In genomic region chr11:109036011-109036410, GRCh38 we compare ENCODE assay signal across 16 cellular contexts.
DNase-seq lines count a peak whose midpoint lies in the region; ATAC-seq and TF ChIP-seq lines count a peak whose summit lies in the region.
"Had no signal": no experiment of that assay in that cellular context is flagged by ENCODE, and none has a peak within 500 bp of the region (broad histone marks: within the 10 kb centered on the region; RNA-seq: fewer than 3 reads in every experiment).

No MANE protein-coding gene starts in this region.

- H3K9me3 ChIP-seq in SK-N-SH (no peaks in the 10 kb centered on the region), mesenchymal stem cell (ENCODE audit: control insufficient read depth, low read length) (no peaks in the 10 kb centered on the region)
- H3K9me3 ChIP-seq: Caco-2 had no signal

- no peak overlapping the region for H4K8ac ChIP-seq in mesenchymal stem cell (ENCODE audit: low read length)

- H3K27me3 Mint-ChIP-seq in WTC11 (ENCODE audit: low read depth), result no peaks in the 10 kb centered on the region

- no peak overlapping the region for H3K4me3 ChIP-seq in SK-N-SH (ENCODE audit: low read depth in 2 of 2, low read length in 1 of 2)
- no peak overlapping the region for H3K4me3 ChIP-seq in fibroblast of the aortic adventitia (ENCODE audit: low read depth, low read length)
- no peak overlapping the region for H3K4me3 ChIP-seq in mesenchymal stem cell (ENCODE audit: insufficient read depth in 1 of 2, low read depth in 1 of 2, low read length in 2 of 2)
- no peak overlapping the region for H3K4me3 ChIP-seq in H7 (ENCODE audit: insufficient read depth, low read depth, low read length)

- H3K79me1 ChIP-seq in mesenchymal stem cell (replicated peaks; ENCODE audit: low read length, poor library complexity, severe bottlenecking), result no peaks in the 10 kb centered on the region

- H3K9me3 Mint-ChIP-seq in WTC11, result peaks cover 15% of the 10 kb centered on the region

- TF ChIP-seq RAD21 in SK-N-SH (IDR thresholded peaks at IDR 0.05; ENCODE audit: low read length), result no peak

- no peak for TF ChIP-seq EP300 in SK-N-SH (IDR thresholded peaks at IDR 0.05; ENCODE audit: borderline replicate concordance in 1 of 2, low read depth in 1 of 2, low read length in 1 of 2)

- no peaks in the 10 kb centered on the region for H4K20me1 ChIP-seq in SK-N-SH (ENCODE audit: insufficient read depth)

- 83% methylated on average over 2 of the region's 2 CpGs for WGBS in SK-N-SH (ENCODE audit: low lambda C conversion rate)
- whole genome bisulfite sequencing in mesenchymal stem cell, result no CpG with 5 or more reads among the region's 2 CpGs

- H3K4me2 ChIP-seq in SK-N-SH, result no peak overlapping the region
- no peak overlapping the region for H3K4me2 ChIP-seq in mesenchymal stem cell (ENCODE audit: low read length, poor library complexity, severe bottlenecking)

- H3K36me3 Mint-ChIP-seq in WTC11, result no peaks in the 10 kb centered on the region
- H3K36me3 Mint-ChIP-seq: CD14-positive monocyte; CD8-positive, alpha-beta memory T cell had no signal

- H2BK5ac ChIP-seq in mesenchymal stem cell (ENCODE audit: low read depth, low read length, poor library complexity, severe bottlenecking), result no peak overlapping the region

- H3K27me3 ChIP-seq in SK-N-SH (ENCODE audit: insufficient read depth), result no peaks in the 10 kb centered on the region
- H3K27me3 ChIP-seq in mesenchymal stem cell (ENCODE audit: control insufficient read depth in 1 of 2, insufficient read depth in 1 of 2, low read length in 2 of 2), result no peaks in the 10 kb centered on the region
- H3K27me3 ChIP-seq in H7 (ENCODE audit: control insufficient read depth, insufficient read depth, low read length), result no peaks in the 10 kb centered on the region

- H2BK12ac ChIP-seq in mesenchymal stem cell (ENCODE audit: low read length in 2 of 2), result no peak overlapping the region

- no peak overlapping the region for H2BK15ac ChIP-seq in mesenchymal stem cell (ENCODE audit: low read depth, poor library complexity, severe bottlenecking)

- H4K91ac ChIP-seq in mesenchymal stem cell (ENCODE audit: low read length), result no peak overlapping the region

- no peaks in the 10 kb centered on the region for H3K79me2 ChIP-seq in SK-N-SH (ENCODE audit: insufficient read depth)

- peaks cover 20% of the 10 kb centered on the region for H3K4me1 Mint-ChIP-seq in WTC11
- H3K4me1 Mint-ChIP-seq: CD14-positive monocyte; CD8-positive, alpha-beta memory T cell had no signal

- no peak overlapping the region for H2BK120ac ChIP-seq in mesenchymal stem cell (ENCODE audit: low read depth, low read length)

- TF ChIP-seq CTCF in SK-N-SH (IDR thresholded peaks at IDR 0.05) (no peak), WTC11 (IDR thresholded peaks at IDR 0.05) (no peak), fibroblast of the aortic adventitia (IDR thresholded peaks at IDR 0.05; ENCODE audit: insufficient read depth, low read length) (no peak)

- ATAC-seq in SK-N-SH treated with all-trans-retinoic acid at 6 μM for 48 hours, result no peak
- ATAC-seq in WTC11, result 0 out of 2 replicates have a peak, but pooled peaks have one; percentile 15
- no peak for ATAC-seq in GM19452 (IDR thresholded peaks at IDR 0.05; ENCODE audit: unreplicated experiment)
- ATAC-seq: HCT116 had no signal

- H3K23ac ChIP-seq in mesenchymal stem cell (ENCODE audit: low read length in 2 of 2), result no peak overlapping the region

- CTCF ChIA-PET in SK-N-SH (lab: Yijun Ruan, JAX), result no interaction called here
- CTCF ChIA-PET in WTC11 (lab: Charles Lee), result no interaction called here

- H3K4me3 Mint-ChIP-seq in WTC11, result no peak overlapping the region
- H3K4me3 Mint-ChIP-seq: CD14-positive monocyte; CD8-positive, alpha-beta memory T cell had no signal

- no peak overlapping the region for H3K14ac ChIP-seq in mesenchymal stem cell (ENCODE audit: low read length in 2 of 2)

- DNase-seq in SK-N-SH (no peak), WTC11 (ENCODE audit: low spot score) (no peak), fibroblast of the aortic adventitia (ENCODE audit: low read depth) (peak; percentile 36), mesenchymal stem cell (no peak), H7 (no peak), ecto neural progenitor cell (ENCODE audit: low spot score) (no peak)
- DNase-seq: Caco-2; CD8-positive, alpha-beta memory T cell; DND-41; GOT3; IMR-90 had no signal

- no peak overlapping the region for H3K4ac ChIP-seq in mesenchymal stem cell (ENCODE audit: low read depth in 1 of 2, low read length in 2 of 2)

- POLR2A ChIA-PET in SK-N-SH (lab: Yijun Ruan, JAX) (no interaction called here), WTC11 (lab: Charles Lee) (no interaction called here)

- peak overlapping the region; percentile 63; the same call in 1 of the 2 replicates for H2AFZ ChIP-seq in SK-N-SH (ENCODE audit: low read depth)
- no peak overlapping the region for H2AFZ ChIP-seq in mesenchymal stem cell (ENCODE audit: low read depth, low read length)

- peaks cover 59% of the 10 kb centered on the region for H3F3A ChIP-seq in SK-N-SH (replicated peaks; ENCODE audit: insufficient read depth)

- H3K9me2 ChIP-seq in SK-N-SH, result no peaks in the 10 kb centered on the region

- no peak overlapping the region for H2AK5ac ChIP-seq in mesenchymal stem cell (ENCODE audit: low read length, severe bottlenecking)

- H3K18ac ChIP-seq in mesenchymal stem cell (ENCODE audit: low read depth in 1 of 2, low read length in 2 of 2), result no peak overlapping the region

- H3K4me1 ChIP-seq in SK-N-SH (ENCODE audit: control insufficient read depth in 1 of 2, insufficient read depth in 2 of 2, low read depth in 1 of 2, low read length in 1 of 2) (peaks cover 0 to 47% of the 10 kb centered on the region in 2 experiments; a peak in 2 of 4 replicates), mesenchymal stem cell (ENCODE audit: control insufficient read depth, insufficient read depth, low read depth, low read length) (peaks cover 4% of the 10 kb centered on the region)
- H3K4me1 ChIP-seq: Caco-2 had no signal

- H3K9ac ChIP-seq in SK-N-SH (no peak overlapping the region), mesenchymal stem cell (ENCODE audit: low read length) (no peak overlapping the region)

- peak overlapping the region in 1 of 2 experiments; percentile 97; a peak in 2 of 4 replicates for H3K27ac ChIP-seq in SK-N-SH (ENCODE audit: low read depth in 2 of 2, low read length in 1 of 2)
- H3K27ac ChIP-seq in mesenchymal stem cell (ENCODE audit: low read length, poor library complexity, severe bottlenecking), result no peak overlapping the region
- H3K27ac ChIP-seq: 22Rv1 had no signal

- no peak overlapping the region for H3K27ac Mint-ChIP-seq in WTC11
- H3K27ac Mint-ChIP-seq: CD14-positive monocyte; CD8-positive, alpha-beta memory T cell had no signal

- H3K36me3 ChIP-seq in SK-N-SH (replicated peaks in 1 of 2; ENCODE audit: control insufficient read depth in 1 of 2, insufficient read depth in 2 of 2, low read length in 1 of 2) (no peaks in the 10 kb centered on the region), mesenchymal stem cell (ENCODE audit: control insufficient read depth in 1 of 2, insufficient read depth in 2 of 2, low read depth in 1 of 2, low read length in 2 of 2) (no peaks in the 10 kb centered on the region), H7 (replicated peaks; ENCODE audit: control insufficient read depth, insufficient read depth, low read length) (no peaks in the 10 kb centered on the region)

TF ChIP-seq in SK-N-SH, 30 proteins besides CTCF, POLR2A, EP300 and RAD21 (continues in another document):
- TF ChIP-seq FOXJ3 (CRISPR knock-in tag; IDR thresholded peaks at IDR 0.05), result no peak

TF ChIP-seq in SK-N-SH treated with all-trans-retinoic acid at 6 μM for 48 hours, 23 proteins besides CTCF, POLR2A, EP300 and RAD21 (continues in another document):
- TF ChIP-seq ZNF8 (CRISPR knock-in tag; IDR thresholded peaks at IDR 0.05) (no peak), PPARA (CRISPR knock-in tag; IDR thresholded peaks at IDR 0.05; ENCODE audit: borderline replicate concordance) (no peak), CREB5 (CRISPR knock-in tag; IDR thresholded peaks at IDR 0.05; ENCODE audit: low read depth) (no peak), ZFP30 (CRISPR knock-in tag; IDR thresholded peaks at IDR 0.05) (no peak), ARNTL (CRISPR knock-in tag; IDR thresholded peaks at IDR 0.05; ENCODE audit: borderline replicate concordance, low read depth) (no peak)

TF ChIP-seq in WTC11, 78 proteins besides CTCF, POLR2A, EP300 and RAD21 (continues in another document):
- TF ChIP-seq GRHL2 (CRISPR knock-in tag; IDR thresholded peaks at IDR 0.05; ENCODE audit: insufficient replicate concordance, severe bottlenecking) (no peak), RORB (CRISPR knock-in tag; IDR thresholded peaks at IDR 0.05) (no peak), ARID4B (CRISPR knock-in tag; IDR thresholded peaks at IDR 0.05; ENCODE audit: borderline replicate concordance) (no peak)
